ENCODE assay signal across 15 cellular contexts in genomic region chr12:108099085-108099484, GRCh38. TPM values are rescaled to one million over a fixed set of nuclear protein-coding genes. Genes with fewer than 3 reads are reported as not detected.
DNase-seq lines count a peak whose midpoint lies in the region; TF ChIP-seq lines count a peak whose summit lies in the region.
"Had no signal": no experiment of that assay in that cellular context is flagged by ENCODE, and none has a peak within 500 bp of the region (broad histone marks: within the 10 kb centered on the region; RNA-seq: fewer than 3 reads in every experiment).

No MANE protein-coding gene starts in this region.

- TF ChIP-seq CTCF in cardiac muscle cell (IDR thresholded peaks at IDR 0.05; ENCODE audit: low read depth, low read length) (peak; percentile 3), thyroid gland (IDR thresholded peaks at IDR 0.05) (peak in 4 of 6 experiments; percentile 48 to 61 (median 54))

- H3K27me3 ChIP-seq in cardiac muscle cell = no peaks in the 10 kb centered on the region
- no peaks in the 10 kb centered on the region for H3K27me3 ChIP-seq in thyroid gland
- H3K27me3 ChIP-seq: MG63 had no signal

- 47 to 61% methylated on average over 3 of the region's 3 CpGs for WGBS in thyroid gland, 2 donors

- H3K9me3 ChIP-seq in cardiac muscle cell (ENCODE audit: low read depth) = no peaks in the 10 kb centered on the region
- H3K9me3 ChIP-seq in thyroid gland = no peaks in the 10 kb centered on the region
- H3K9me3 ChIP-seq: MG63, suprapubic skin had no signal

- no peaks in the 10 kb centered on the region for H3K36me3 ChIP-seq in cardiac muscle cell
- H3K36me3 ChIP-seq in thyroid gland = no peaks in the 10 kb centered on the region
- H3K36me3 ChIP-seq: MG63, suprapubic skin had no signal

- DNase-seq in cardiac muscle cell (ENCODE audit: low read depth in 1 of 2, low spot score in 1 of 2) (peak in 1 of 2 donors; percentile 0), cardiac septum (ENCODE audit: low spot score) (no peak), OCI-M1 (lab: John Stamatoyannopoulos, UW) (peak; percentile 52), erythroblast (lab: John Stamatoyannopoulos, UW) (peak; percentile 52 to 70), thyroid gland (no peak), GF-D8 (lab: John Stamatoyannopoulos, UW) (no peak), HPDE6-E6E7 (ENCODE audit: extremely low spot score) (no peak)
- no peak for DNase-seq in activated CD8-positive, alpha-beta memory T cell treated with anti-CD3 and anti-CD28 coated beads for 24 hours
- DNase-seq: activated CD4-positive, alpha-beta T cell treated with anti-CD3 and anti-CD28 coated beads, Interleukin-2, amount 10 ng/mL, durations not matched to agents 7 days and 5 days; activated gamma-delta T cell treated with Interleukin-2 at 50 U/mL for 16 hours; MG63; NCI-H524 treated with DMSO at 0.1 percent for 48 hours had no signal

- peaks cover 13% of the 10 kb centered on the region for H3K4me1 ChIP-seq in cardiac muscle cell (ENCODE audit: low read depth)
- H3K4me1 ChIP-seq in thyroid gland = peaks cover 4 to 31% of the 10 kb centered on the region in 2 donors
- H3K4me1 ChIP-seq: suprapubic skin had no signal

- H3K4me3 ChIP-seq in cardiac muscle cell (no peak overlapping the region), thyroid gland (replicated peaks in 1 of 3) (no peak overlapping the region)
- H3K4me3 ChIP-seq: lung, MG63, suprapubic skin had no signal

- TF ChIP-seq POLR2A in erythroblast (IDR thresholded peaks at IDR 0.05; ENCODE audit: low read length) (no peak), thyroid gland (IDR thresholded peaks at IDR 0.05) (no peak)

- H3K27ac ChIP-seq in cardiac muscle cell (no peak overlapping the region), thyroid gland (no peak overlapping the region)
- H3K27ac ChIP-seq: suprapubic skin had no signal

- intact Hi-C loops in cardiac septum (cut with DNase I) = no loop called here
- intact Hi-C loops in thyroid gland (cut with DNase I) = no loop called here

RNA-seq across cellular contexts. Expression of gene WSCD2, which starts 30.0 kb away (rescaled TPM):
- total RNA-seq in cardiac muscle cell = 4.1 and 7.0 TPM in 2 replicates
- polyA plus RNA-seq in cardiac muscle cell = 5.8 and 7.1 TPM in 2 replicates
- total RNA-seq in cardiac septum = 0.40 TPM
- 100 to 1,000 TPM in 1 of 4 donors, 10 to 100 TPM in 3; 35.5 to 117 (median 81.4) TPM for total RNA-seq in thyroid gland
- total RNA-seq: activated CD4-positive, alpha-beta T cell treated with anti-CD3 and anti-CD28 coated beads, Interleukin-2, amount 10 ng/mL, durations not matched to agents 7 days and 5 days; renal cortical epithelial cell had no signal

Comparison
In these comparisons a context has a peak if more than half of its experiments do, and no peak if none do; other contexts are left out.
1. DNase-seq: peak in OCI-M1 (single experiment) and erythroblast (2 of 2); none in cardiac septum (single experiment), thyroid gland (0 of 2), GF-D8 (single experiment), activated CD8-positive, alpha-beta memory T cell treated with anti-CD3 and anti-CD28 coated beads for 24 hours (single experiment) and HPDE6-E6E7 (single experiment).